ENCODE assay signal across 11 cellular contexts in the genomic region with DNA sequence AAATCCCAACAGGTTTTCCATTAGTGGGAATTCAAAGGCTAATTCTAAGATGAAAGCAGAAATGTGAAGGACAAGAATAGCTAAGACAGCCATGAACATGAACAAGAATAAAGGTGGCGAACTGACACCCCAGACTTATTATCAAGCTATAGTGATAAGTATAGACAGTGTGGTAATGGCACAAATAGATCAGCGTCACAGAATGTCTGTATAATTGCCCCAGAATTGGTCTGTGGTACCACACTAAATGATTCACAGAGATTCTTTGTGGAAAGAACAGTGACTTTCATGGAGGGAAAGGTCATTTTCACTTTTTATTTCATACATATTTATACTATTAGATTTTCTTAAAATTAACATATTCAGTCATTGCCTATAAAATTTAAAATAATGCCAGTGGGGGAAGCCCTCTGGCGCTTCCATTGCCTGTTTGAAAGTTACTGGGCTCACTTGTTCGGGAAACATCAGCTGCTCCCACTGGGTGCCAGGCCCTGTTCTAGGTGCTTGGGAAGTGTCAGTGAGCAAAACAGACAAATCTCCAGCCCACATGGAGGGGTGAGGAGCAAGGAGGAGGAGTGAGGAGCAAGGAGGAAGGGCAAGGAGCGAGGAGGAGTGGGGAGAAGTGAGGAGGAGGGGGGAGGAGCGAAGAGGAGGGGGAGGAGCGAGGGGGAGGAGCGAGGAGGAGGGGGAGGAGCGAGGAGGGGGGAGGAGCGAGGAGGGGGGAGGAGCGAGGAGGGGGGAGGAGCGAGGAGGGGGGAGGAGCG. TPM values are rescaled to one million over a fixed set of nuclear protein-coding genes. Genes with fewer than 3 reads are reported as not detected.
DNase-seq lines count a peak whose midpoint lies in the region; FAIRE-seq and TF ChIP-seq lines count a peak whose summit lies in the region.
"Had no signal": no experiment of that assay in that cellular context is flagged by ENCODE, and none has a peak within 500 bp of the region (broad histone marks: within the 10 kb centered on the region; RNA-seq: fewer than 3 reads in every experiment).

No MANE protein-coding gene starts in this region.

- TF ChIP-seq CTCF in GM12865 (IDR thresholded peaks at IDR 0.05; ENCODE audit: insufficient read depth, low read depth, low read length, missing control alignments) (no peak), OCI-LY3 (IDR thresholded peaks at IDR 0.05; ENCODE audit: low read depth, low read length) (no peak), neutrophil (IDR thresholded peaks at IDR 0.05) (no peak), hepatocyte (IDR thresholded peaks at IDR 0.05; ENCODE audit: poor library complexity) (no peak)

- no peak for DNase-seq in GM12865 (ENCODE audit: low read depth)
- no peak for DNase-seq in activated naive CD4-positive, alpha-beta T cell treated with anti-CD3 and anti-CD28 coated beads for 36 hours
- no peak for DNase-seq in NCI-H2029 (lab: John Stamatoyannopoulos, UW)
- no peak for DNase-seq in urothelium cell line (ENCODE audit: low spot score)
- no peak for DNase-seq in hepatocyte (ENCODE audit: low spot score)
- no peak for DNase-seq in amniotic stem cell (lab: John Stamatoyannopoulos, UW)
- DNase-seq: cortex of kidney, GOT3 had no signal

- no peak for FAIRE-seq in urothelium cell line (lab: Jason Lieb, UNC)

- WGBS in hepatocyte (ENCODE audit: low lambda C conversion rate, missing lambda C conversion rate), result 94% methylated on average over 5 of the region's 13 CpGs

- H3K4me1 ChIP-seq in OCI-LY3 (ENCODE audit: low read length), result peaks cover 40% of the 10 kb centered on the region
- H3K4me1 ChIP-seq in neutrophil (ENCODE audit: control insufficient read depth in 1 of 2, insufficient read depth in 1 of 2, low read depth in 1 of 2, low read length in 1 of 2), result peaks cover 35 to 38% of the 10 kb centered on the region in 2 experiments
- H3K4me1 ChIP-seq in hepatocyte (ENCODE audit: insufficient read depth), result peaks cover 7% of the 10 kb centered on the region

- H3K9me2 ChIP-seq in hepatocyte (replicated peaks; ENCODE audit: insufficient read depth), result no peaks in the 10 kb centered on the region

- H4K20me1 ChIP-seq in OCI-LY3 (ENCODE audit: insufficient read depth, low read length) (no peaks in the 10 kb centered on the region), hepatocyte (ENCODE audit: insufficient read depth, poor library complexity, severe bottlenecking) (no peaks in the 10 kb centered on the region)

- H3K4me2 ChIP-seq in OCI-LY3 (ENCODE audit: low read length) (peak overlapping the region; percentile 63), hepatocyte (no peak overlapping the region)

- peak overlapping the region; percentile 26; the same call in 1 of the 2 replicates for H3K4me3 ChIP-seq in GM12865 (ENCODE audit: low read depth, low read length)
- H3K4me3 ChIP-seq in OCI-LY3 (ENCODE audit: low read length), result peak overlapping the region; percentile 66
- H3K4me3 ChIP-seq in neutrophil (ENCODE audit: low read depth in 1 of 2, low read length in 1 of 2), result no peak overlapping the region
- no peak overlapping the region for H3K4me3 ChIP-seq in hepatocyte

- H3K27me3 ChIP-seq in OCI-LY3 (ENCODE audit: low read depth, low read length) (no peaks in the 10 kb centered on the region), neutrophil (no peaks in the 10 kb centered on the region), hepatocyte (no peaks in the 10 kb centered on the region)

- H3K4me1 Mint-ChIP-seq in activated naive CD4-positive, alpha-beta T cell treated with anti-CD3 and anti-CD28 coated beads for 36 hours (ENCODE audit: low read depth), result peaks cover 36% of the 10 kb centered on the region

- no peak overlapping the region for H3K27ac ChIP-seq in OCI-LY3 (ENCODE audit: low read length)
- peak overlapping the region; percentile 70 for H3K27ac ChIP-seq in neutrophil
- H3K27ac ChIP-seq in hepatocyte, result no peak overlapping the region

- H3K9me3 ChIP-seq in OCI-LY3 (ENCODE audit: insufficient read depth, low read length) (no peaks in the 10 kb centered on the region), neutrophil (no peaks in the 10 kb centered on the region), hepatocyte (ENCODE audit: low read depth) (no peaks in the 10 kb centered on the region)

- H3K9me3 Mint-ChIP-seq in activated naive CD4-positive, alpha-beta T cell treated with anti-CD3 and anti-CD28 coated beads for 36 hours, result no peaks in the 10 kb centered on the region

- no peaks in the 10 kb centered on the region for H3K27me3 Mint-ChIP-seq in activated naive CD4-positive, alpha-beta T cell treated with anti-CD3 and anti-CD28 coated beads for 36 hours (ENCODE audit: low read depth)

- no peaks in the 10 kb centered on the region for H3K36me3 Mint-ChIP-seq in activated naive CD4-positive, alpha-beta T cell treated with anti-CD3 and anti-CD28 coated beads for 36 hours (ENCODE audit: low read depth)

- CTCF ChIA-PET in activated naive CD4-positive, alpha-beta T cell treated with anti-CD3 and anti-CD28 coated beads for 36 hours (lab: Charles Lee), result interaction anchor here (1.0 to 4.2 kb wide), 5 partner anchors 11 to 182 kb away, joined by 4 to 28 read pairs (median 6); partner anchors contain the start of gene NLRP6

- H2AFZ ChIP-seq in OCI-LY3 (ENCODE audit: low read depth, low read length) (no peak overlapping the region; the same call in 1 of the 2 replicates), hepatocyte (no peak overlapping the region)

- no peak overlapping the region for H3K9ac ChIP-seq in OCI-LY3 (ENCODE audit: low read length)

- H3K27ac Mint-ChIP-seq in activated naive CD4-positive, alpha-beta T cell treated with anti-CD3 and anti-CD28 coated beads for 36 hours, result peak overlapping the region; percentile 79
- H3K27ac Mint-ChIP-seq: progenitor cell of endocrine pancreas had no signal

- intact Hi-C loops in activated naive CD4-positive, alpha-beta T cell treated with anti-CD3 and anti-CD28 coated beads for 36 hours (cut with micrococcal nuclease), result loop anchor here (5.0 kb wide), 1 partner anchor 430 kb away; the partner anchor contains the start of genes DEAF1 and TMEM80

- peak overlapping the region; percentile 72 for H3K4me3 Mint-ChIP-seq in activated naive CD4-positive, alpha-beta T cell treated with anti-CD3 and anti-CD28 coated beads for 36 hours

- no peaks in the 10 kb centered on the region for H3K36me3 ChIP-seq in OCI-LY3 (replicated peaks; ENCODE audit: low read depth, low read length)
- no peaks in the 10 kb centered on the region for H3K36me3 ChIP-seq in neutrophil
- no peaks in the 10 kb centered on the region for H3K36me3 ChIP-seq in hepatocyte (replicated peaks; ENCODE audit: insufficient read depth, low read depth)

- H3K79me2 ChIP-seq in OCI-LY3 (ENCODE audit: low read length), result peaks cover 10% of the 10 kb centered on the region; the same call in 1 of the 2 replicates
- H3K79me2 ChIP-seq in hepatocyte, result no peaks in the 10 kb centered on the region

RNA-seq across cellular contexts. Expression of gene NLRP6, which starts 11.3 kb away (rescaled TPM):
- total RNA-seq in activated naive CD4-positive, alpha-beta T cell treated with anti-CD3 and anti-CD28 coated beads for 36 hours, result 1 to 10 TPM; 1.2 to 1.5 TPM
- total RNA-seq in hepatocyte, result not detected in 2 replicates
- 1.4 TPM in 1 of 2 replicates, not detected in the other for polyA plus RNA-seq in hepatocyte
- total RNA-seq: progenitor cell of endocrine pancreas had no signal

RNA-seq across cellular contexts. Expression of gene PGGHG, which starts 22.1 kb away (rescaled TPM):
- total RNA-seq in activated naive CD4-positive, alpha-beta T cell treated with anti-CD3 and anti-CD28 coated beads for 36 hours, result 100 to 1,000 TPM in 1 of 2 experiments, 10 to 100 TPM in 1; 99.6 to 101 TPM
- 12.0 and 19.2 TPM in 2 replicates for total RNA-seq in hepatocyte
- polyA plus RNA-seq in hepatocyte, result 27.9 and 44.0 TPM in 2 replicates

RNA-seq across cellular contexts. Expression of gene PSMD13, which starts 30.1 kb away (rescaled TPM):
- total RNA-seq in activated naive CD4-positive, alpha-beta T cell treated with anti-CD3 and anti-CD28 coated beads for 36 hours, result 100 to 1,000 TPM; 206 to 210 TPM
- 80.8 and 91.8 TPM in 2 replicates for total RNA-seq in hepatocyte
- 125 and 146 TPM in 2 replicates for polyA plus RNA-seq in hepatocyte

RNA-seq across cellular contexts. Expression of gene SIRT3, which starts 30.7 kb away (rescaled TPM):
- 10 to 100 TPM; 16.1 to 20.1 TPM for total RNA-seq in activated naive CD4-positive, alpha-beta T cell treated with anti-CD3 and anti-CD28 coated beads for 36 hours
- 11.2 and 15.5 TPM in 2 replicates for total RNA-seq in hepatocyte
- 23.4 and 27.4 TPM in 2 replicates for polyA plus RNA-seq in hepatocyte

RNA-seq across cellular contexts. Expression of gene IFITM5, which starts 32.5 kb away (rescaled TPM):
- total RNA-seq in activated naive CD4-positive, alpha-beta T cell treated with anti-CD3 and anti-CD28 coated beads for 36 hours, result not detected
- total RNA-seq in hepatocyte, result not detected in 2 replicates
- polyA plus RNA-seq in hepatocyte, result 0.36 TPM in 1 of 2 replicates, not detected in the other
- total RNA-seq: progenitor cell of endocrine pancreas had no signal

Comparison
In these comparisons a context has a peak if more than half of its experiments do, and no peak if none do; other contexts are left out.
1. H3K4me3 ChIP-seq: peak in GM12865 (single experiment) and OCI-LY3 (single experiment); none in neutrophil (0 of 2) and hepatocyte (single experiment).